Comparison of ENCODE assay signal across 29 cellular contexts in genomic region chr21:19109694-19110093, GRCh38.
"Had no signal": no experiment of that assay in that cellular context is flagged by ENCODE, and none has a peak within 500 bp of the region (broad histone marks: within the 10 kb centered on the region; RNA-seq: fewer than 3 reads in every experiment).

No MANE protein-coding gene starts in this region.

- H3K36me3 Mint-ChIP-seq: immature natural killer cell; memory B cell; naive thymus-derived CD4-positive, alpha-beta T cell had no signal

- DNase-seq: colonic mucosa; cortex of kidney; effector CD8-positive, alpha-beta T cell; effector memory CD8-positive, alpha-beta T cell; endodermal cell; erythroblast; esophagus squamous epithelium; foreskin fibroblast; foreskin melanocyte; gastrocnemius medialis; glutamatergic neuron; head of caudate nucleus; heart right ventricle; hippocampal formation; immature natural killer cell; islet precursor cell; kidney; kidney glomerular epithelial cell; left colon; left lung; left ventricle myocardium superior; lower lobe of right lung; mesendoderm; midbrain; naive thymus-derived CD4-positive, alpha-beta T cell had no signal

- H3K4me3 ChIP-seq: colonic mucosa, esophagus squamous epithelium, gastrocnemius medialis, heart right ventricle, left lung, lower lobe of right lung had no signal

- ATAC-seq: effector memory CD8-positive, alpha-beta T cell; esophagus mucosa; gastrocnemius medialis; heart right ventricle; left colon; left lung; left ventricle myocardium superior; lower lobe of right lung; naive thymus-derived CD4-positive, alpha-beta T cell had no signal

- H3K9me3 Mint-ChIP-seq: endodermal cell had no signal

- H3K27ac ChIP-seq: colonic mucosa, epithelial cell of prostate, esophagus squamous epithelium, gastrocnemius medialis, heart right ventricle, left lung, lower lobe of right lung had no signal

- H3K36me3 ChIP-seq: colonic mucosa, esophagus squamous epithelium, gastrocnemius medialis, heart right ventricle, left lung, lower lobe of right lung had no signal

- H3K4me3 Mint-ChIP-seq: dendritic cell treated with granulocyte-macrophage colony-stimulating factor and Interleukin-4, amounts not matched to agents 40 ng/mL and 50 ng/mL, for 4 days; effector memory CD8-positive, alpha-beta T cell; endodermal cell; immature natural killer cell; memory B cell; naive thymus-derived CD4-positive, alpha-beta T cell had no signal

- H3K9me3 ChIP-seq: colonic mucosa, esophagus squamous epithelium, gastrocnemius medialis, lower lobe of right lung had no signal

- H3K4me1 ChIP-seq: colonic mucosa, esophagus squamous epithelium, gastrocnemius medialis, heart right ventricle, left lung, lower lobe of right lung had no signal

- H3K27me3 ChIP-seq: colonic mucosa, esophagus squamous epithelium, gastrocnemius medialis, heart right ventricle, left lung had no signal

- H3K27ac Mint-ChIP-seq: dendritic cell treated with granulocyte-macrophage colony-stimulating factor and Interleukin-4, amounts not matched to agents 40 ng/mL and 50 ng/mL, for 4 days; effector memory CD8-positive, alpha-beta T cell; endodermal cell; immature natural killer cell; memory B cell; naive thymus-derived CD4-positive, alpha-beta T cell had no signal

- H3K27me3 Mint-ChIP-seq: dendritic cell treated with granulocyte-macrophage colony-stimulating factor and Interleukin-4, amounts not matched to agents 40 ng/mL and 50 ng/mL, for 4 days; effector memory CD8-positive, alpha-beta T cell; memory B cell; naive thymus-derived CD4-positive, alpha-beta T cell had no signal

- H3K4me1 Mint-ChIP-seq: endodermal cell; immature natural killer cell; memory B cell; naive thymus-derived CD4-positive, alpha-beta T cell had no signal
